Comparison of ENCODE assay signal across 9 cellular contexts in genomic region chr12:131912526-131913274, GRCh38. TPM values are rescaled to one million over a fixed set of nuclear protein-coding genes. Genes with fewer than 3 reads are reported as not detected.
DNase-seq lines count a peak whose midpoint lies in the region; ATAC-seq lines count a peak whose summit lies in the region.
"Had no signal": no experiment of that assay in that cellular context is flagged by ENCODE, and none has a peak within 500 bp of the region (broad histone marks: within the 10 kb centered on the region; RNA-seq: fewer than 3 reads in every experiment).

No MANE protein-coding gene starts in this region.

- ATAC-seq in GM19452 (IDR thresholded peaks at IDR 0.05; ENCODE audit: unreplicated experiment) (no peak), GM19324 (IDR thresholded peaks at IDR 0.05; ENCODE audit: low FRiP score, unreplicated experiment) (no peak)

- DNase-seq in AG20443 (ENCODE audit: low spot score): peak; percentile 94
- DNase-seq in NCI-H226: peak; percentile 48
- DNase-seq in dermis microvascular lymphatic vessel endothelial cell (ENCODE audit: low read depth in 2 of 2): peak; percentile 72 to 91
- peak; percentile 9 for DNase-seq in midbrain (lab: John Stamatoyannopoulos, UW)
- no peak for DNase-seq in NCI-H774 (lab: John Stamatoyannopoulos, UW)
- DNase-seq in islet precursor cell: no peak
- DNase-seq: GDM1 had no signal

RNA-seq across cellular contexts. Expression of gene PUS1, which starts 16.4 kb away (rescaled TPM):
- 7.6 and 10.2 TPM in 2 replicates for total RNA-seq in dermis microvascular lymphatic vessel endothelial cell

RNA-seq across cellular contexts. Expression of gene ULK1, which starts 18.3 kb away (rescaled TPM):
- total RNA-seq in dermis microvascular lymphatic vessel endothelial cell: 4.5 and 16.2 TPM in 2 replicates

RNA-seq across cellular contexts. Expression of gene EP400, which starts 37.0 kb away (rescaled TPM):
- total RNA-seq in dermis microvascular lymphatic vessel endothelial cell: 5.9 and 10.7 TPM in 2 replicates

Comparison
In these comparisons a context has a peak if more than half of its experiments do, and no peak if none do; other contexts are left out.
1. DNase-seq: peak in AG20443 (single experiment), NCI-H226 (single experiment), dermis microvascular lymphatic vessel endothelial cell (2 of 2) and midbrain (single experiment); none in NCI-H774 (single experiment) and islet precursor cell (single experiment).